Comparison of ENCODE assay signal across 8 cellular contexts in the genomic region with DNA sequence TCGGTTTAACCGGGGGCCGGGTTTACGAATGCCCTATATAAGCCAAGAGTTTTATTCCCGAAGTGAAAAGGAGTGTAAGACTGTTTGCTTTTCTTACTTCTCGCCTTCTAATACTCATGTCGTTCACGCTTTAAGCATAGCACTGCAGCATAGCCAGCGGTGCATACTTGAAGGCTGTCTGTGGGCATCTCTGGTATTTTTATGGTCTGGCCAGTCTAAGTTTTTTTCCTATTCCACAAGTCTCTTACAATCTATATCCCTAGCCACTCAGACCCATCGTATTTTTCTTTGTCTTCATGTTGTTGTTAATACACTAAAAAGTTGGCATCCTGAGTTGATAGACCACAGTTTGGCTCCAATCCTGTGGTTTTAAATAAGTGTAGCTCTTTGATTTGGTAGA. TPM values are rescaled to one million over a fixed set of nuclear protein-coding genes. Genes with fewer than 3 reads are reported as not detected.
DNase-seq lines count a peak whose midpoint lies in the region; ATAC-seq, FAIRE-seq and TF ChIP-seq lines count a peak whose summit lies in the region.

No MANE protein-coding gene starts in this region.

- H3K4me3 ChIP-seq in SJCRH30 (peak overlapping the region; percentile 90), endothelial cell of umbilical vein (replicated peaks in 1 of 3; ENCODE audit: insufficient read depth in 1 of 3, low read depth in 1 of 3, low read length in 3 of 3) (peak overlapping the region; percentile 53 to 100 (median 98))

- peak; percentile 47 for TF ChIP-seq POLR2A in endothelial cell of umbilical vein (IDR thresholded peaks at IDR 0.05; ENCODE audit: low read depth, low read length)

- H3K4me1 ChIP-seq in SJCRH30 (0 out of 2 replicates have a peak, but pooled peaks cover 3% of the 10 kb centered on the region), endothelial cell of umbilical vein (ENCODE audit: control insufficient read depth, extremely low read depth, insufficient read depth, low read length) (peaks cover 27% of the 10 kb centered on the region)

- no peaks in the 10 kb centered on the region for H3K27me3 Mint-ChIP-seq in activated naive CD4-positive, alpha-beta T cell treated with anti-CD3 and anti-CD28 coated beads, Interleukin-2, amount 10 ng/mL, durations not matched to agents 7 days and 5 days
- peaks cover 16% of the 10 kb centered on the region for H3K27me3 Mint-ChIP-seq in nephron progenitor cell (ENCODE audit: low read depth, poor library complexity)

- no peak overlapping the region for H2AFZ ChIP-seq in endothelial cell of umbilical vein (ENCODE audit: low read depth, low read length)

- no TSS peak for BruUV-seq in endothelial cell of umbilical vein (replicated peaks; lab: Mats Ljungman, UMichigan)

- H3K4me1 Mint-ChIP-seq in activated naive CD4-positive, alpha-beta T cell treated with anti-CD3 and anti-CD28 coated beads, Interleukin-2, amount 10 ng/mL, durations not matched to agents 7 days and 5 days, result peaks cover 51% of the 10 kb centered on the region
- H3K4me1 Mint-ChIP-seq in nephron progenitor cell, result peaks cover 39% of the 10 kb centered on the region

- intact Hi-C loops in endothelial cell of umbilical vein (cut with micrococcal nuclease), result loop anchor here (2.0 to 10.0 kb wide), 5 partner anchors 37 to 407 kb away; a partner anchor contains a TSS

- no peak for TF ChIP-seq CTCF in endothelial cell of umbilical vein (IDR thresholded peaks at IDR 0.05; ENCODE audit: extremely low read depth in 1 of 2, insufficient read depth in 1 of 2, low read depth in 1 of 2, low read length in 2 of 2)
- TF ChIP-seq CTCF in nephron progenitor cell (IDR thresholded peaks at IDR 0.05), result no peak

- CTCF ChIA-PET in activated naive CD4-positive, alpha-beta T cell treated with anti-CD3 and anti-CD28 coated beads, Interleukin-2, amount 10 ng/mL, durations not matched to agents 7 days and 5 days (lab: Charles Lee), result interaction anchor here (1.3 to 3.4 kb wide), 6 partner anchors 13 to 264 kb away, joined by 3 to 9 read pairs (median 6); no protein-coding TSS in a partner anchor
- CTCF ChIA-PET in endothelial cell of umbilical vein (lab: Charles Lee), result interaction anchor here (1.0 to 4.0 kb wide), 13 partner anchors 12 to 360 kb away, joined by 3 to 21 read pairs (median 7); no protein-coding TSS in a partner anchor

- peaks cover 62% of the 10 kb centered on the region for H3K79me2 ChIP-seq in endothelial cell of umbilical vein (ENCODE audit: control insufficient read depth, insufficient read depth, low read length)

- POLR2A ChIA-PET in endothelial cell of umbilical vein (lab: Charles Lee), result interaction anchor here (1.6 kb wide), 1 partner anchor 12 kb away, joined by 5 read pairs; no protein-coding TSS in a partner anchor

- peaks cover 7% of the 10 kb centered on the region for H3K36me3 ChIP-seq in SJCRH30
- peaks cover 0 to 2% of the 10 kb centered on the region in 2 experiments for H3K36me3 ChIP-seq in endothelial cell of umbilical vein (ENCODE audit: control insufficient read depth in 2 of 2, extremely low read depth in 1 of 2, insufficient read depth in 2 of 2, low read length in 2 of 2)

- H3K27ac ChIP-seq in SJCRH30, result peak overlapping the region; percentile 62
- H3K27ac ChIP-seq in endothelial cell of umbilical vein (ENCODE audit: insufficient read depth, low read depth, low read length), result peak overlapping the region; percentile 91

- peak overlapping the region; percentile 85 for H3K27ac Mint-ChIP-seq in activated naive CD4-positive, alpha-beta T cell treated with anti-CD3 and anti-CD28 coated beads, Interleukin-2, amount 10 ng/mL, durations not matched to agents 7 days and 5 days
- H3K27ac Mint-ChIP-seq in nephron progenitor cell, result peak overlapping the region; percentile 31

- H3K9me3 ChIP-seq in SJCRH30 (replicated peaks) (no peaks in the 10 kb centered on the region), endothelial cell of umbilical vein (replicated peaks; ENCODE audit: control insufficient read depth, insufficient read depth, low read length) (no peaks in the 10 kb centered on the region)

- peak overlapping the region; percentile 98 for H3K4me2 ChIP-seq in endothelial cell of umbilical vein (ENCODE audit: insufficient read depth, low read length)

- H3K27me3 ChIP-seq in SJCRH30 (no peaks in the 10 kb centered on the region), endothelial cell of umbilical vein (ENCODE audit: control insufficient read depth in 2 of 2, insufficient read depth in 2 of 2, low read length in 2 of 2) (no peaks in the 10 kb centered on the region)

- no peaks in the 10 kb centered on the region for H3K9me1 ChIP-seq in endothelial cell of umbilical vein (replicated peaks; ENCODE audit: control insufficient read depth, extremely low read depth, insufficient read depth, low read length)

- H3K36me3 Mint-ChIP-seq in activated naive CD4-positive, alpha-beta T cell treated with anti-CD3 and anti-CD28 coated beads, Interleukin-2, amount 10 ng/mL, durations not matched to agents 7 days and 5 days, result peaks cover 39% of the 10 kb centered on the region
- H3K36me3 Mint-ChIP-seq in nephron progenitor cell (ENCODE audit: low read depth), result peaks cover 43% of the 10 kb centered on the region

- no peaks in the 10 kb centered on the region for H3K9me3 Mint-ChIP-seq in activated naive CD4-positive, alpha-beta T cell treated with anti-CD3 and anti-CD28 coated beads, Interleukin-2, amount 10 ng/mL, durations not matched to agents 7 days and 5 days
- H3K9me3 Mint-ChIP-seq in nephron progenitor cell, result peaks cover 19% of the 10 kb centered on the region

- H3K4me3 Mint-ChIP-seq in activated naive CD4-positive, alpha-beta T cell treated with anti-CD3 and anti-CD28 coated beads, Interleukin-2, amount 10 ng/mL, durations not matched to agents 7 days and 5 days, result peak overlapping the region; percentile 81
- H3K4me3 Mint-ChIP-seq in nephron progenitor cell, result peak overlapping the region; percentile 91

- H4K20me1 ChIP-seq in endothelial cell of umbilical vein (replicated peaks; ENCODE audit: control insufficient read depth, extremely low read depth, insufficient read depth, low read length), result peaks cover 7% of the 10 kb centered on the region

- H3K9ac ChIP-seq in endothelial cell of umbilical vein (replicated peaks; ENCODE audit: extremely low read depth, insufficient read depth, low read length), result peak overlapping the region; percentile 99

- no peak for ATAC-seq in HG02885 (IDR thresholded peaks at IDR 0.05; ENCODE audit: poor library complexity, unreplicated experiment)

- FAIRE-seq in endothelial cell of umbilical vein (lab: Jason Lieb, UNC), result no peak

- dilution Hi-C loops in endothelial cell of umbilical vein (cut with MboI; ENCODE audit: extremely low pct_ligation_motif_present, low sequenced_read_pairs), result no loop called here

- DNase-seq in activated naive CD4-positive, alpha-beta T cell treated with anti-CD3 and anti-CD28 coated beads, Interleukin-2, amount 10 ng/mL, durations not matched to agents 7 days and 5 days, result no peak
- no peak for DNase-seq in activated naive CD4-positive, alpha-beta T cell treated with Interleukin-2 at 50 U/mL for 16 hours
- DNase-seq in SJCRH30, result no peak
- DNase-seq in endothelial cell of umbilical vein (ENCODE audit: low read depth, low spot score), result peak; percentile 54
- peak; percentile 10 for DNase-seq in nephron progenitor cell
- no peak for DNase-seq in NOMO-1 (lab: John Stamatoyannopoulos, UW; ENCODE audit: unreplicated experiment in 2 of 2)
- no peak for DNase-seq in NOMO-1 treated with DMSO at 0.1 percent for 48 hours (lab: John Stamatoyannopoulos, UW; ENCODE audit: unreplicated experiment)

TF ChIP-seq in endothelial cell of umbilical vein, 7 proteins besides CTCF, POLR2A, EP300 and RAD21:
- TF ChIP-seq JUN (IDR thresholded peaks at IDR 0.05; ENCODE audit: borderline replicate concordance, insufficient read depth, insufficient read length, low read depth) (no peak), GATA2 (IDR thresholded peaks at IDR 0.05; ENCODE audit: insufficient read depth, insufficient read length, low read depth, low read length) (no peak), EZH2 (IDR thresholded peaks at IDR 0.05; ENCODE audit: borderline replicate concordance, low read depth, low read length, severe bottlenecking) (no peak), FOS (IDR thresholded peaks at IDR 0.05; ENCODE audit: borderline replicate concordance, insufficient read depth, low read length) (no peak), MYC (IDR thresholded peaks at IDR 0.05; ENCODE audit: low read depth, low read length) (no peak)
- TF ChIP-seq, protein P1, sequence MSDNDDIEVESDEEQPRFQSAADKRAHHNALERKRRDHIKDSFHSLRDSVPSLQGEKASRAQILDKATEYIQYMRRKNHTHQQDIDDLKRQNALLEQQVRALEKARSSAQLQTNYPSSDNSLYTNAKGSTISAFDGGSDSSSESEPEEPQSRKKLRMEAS (IDR thresholded peaks at IDR 0.05; ENCODE audit: insufficient read depth, insufficient read length), result no peak

RNA-seq across cellular contexts. Expression of gene UHRF2, which starts 1.3 kb away (rescaled TPM):
- 40.4 and 53.8 TPM in 2 replicates for total RNA-seq in SJCRH30 (2014; rRNA removed; shearing (Covaris generic))
- total RNA-seq in endothelial cell of umbilical vein, result 101 and 106 TPM in 2 replicates
- polyA plus RNA-seq in endothelial cell of umbilical vein, result 53.9 and 63.5 TPM in 2 replicates
- 35.5 and 38.6 TPM in 2 replicates for polyA plus RNA-seq in endothelial cell of umbilical vein (2011; cell fraction: cytosol; rRNA removed)
- 358 and 413 TPM in 2 replicates for polyA plus RNA-seq in endothelial cell of umbilical vein (2011; cell fraction: nucleus; rRNA removed)
- 71.1 and 83.1 TPM in 2 replicates for polyA plus RNA-seq in endothelial cell of umbilical vein (2012)
- polyA minus RNA-seq in endothelial cell of umbilical vein, result 160 and 174 TPM in 2 replicates
- 30.6 TPM for polyA minus RNA-seq in endothelial cell of umbilical vein (2011; cell fraction: cytosol; rRNA and poly(A)+ RNA removed)
- polyA minus RNA-seq in endothelial cell of umbilical vein (2011; cell fraction: nucleus; rRNA and poly(A)+ RNA removed), result 399 and 492 TPM in 2 replicates

Comparison
In these comparisons a context has a peak if more than half of its experiments do, and no peak if none do; other contexts are left out.
1. DNase-seq: peak in endothelial cell of umbilical vein (single experiment) and nephron progenitor cell (single experiment); none in activated naive CD4-positive, alpha-beta T cell treated with anti-CD3 and anti-CD28 coated beads, Interleukin-2, amount 10 ng/mL, durations not matched to agents 7 days and 5 days (single experiment), activated naive CD4-positive, alpha-beta T cell treated with Interleukin-2 at 50 U/mL for 16 hours (single experiment), SJCRH30 (0 of 2), NOMO-1 (0 of 2) and NOMO-1 treated with DMSO at 0.1 percent for 48 hours (single experiment).